Comparison of ENCODE assay signal across 24 cellular contexts in the genomic region with DNA sequence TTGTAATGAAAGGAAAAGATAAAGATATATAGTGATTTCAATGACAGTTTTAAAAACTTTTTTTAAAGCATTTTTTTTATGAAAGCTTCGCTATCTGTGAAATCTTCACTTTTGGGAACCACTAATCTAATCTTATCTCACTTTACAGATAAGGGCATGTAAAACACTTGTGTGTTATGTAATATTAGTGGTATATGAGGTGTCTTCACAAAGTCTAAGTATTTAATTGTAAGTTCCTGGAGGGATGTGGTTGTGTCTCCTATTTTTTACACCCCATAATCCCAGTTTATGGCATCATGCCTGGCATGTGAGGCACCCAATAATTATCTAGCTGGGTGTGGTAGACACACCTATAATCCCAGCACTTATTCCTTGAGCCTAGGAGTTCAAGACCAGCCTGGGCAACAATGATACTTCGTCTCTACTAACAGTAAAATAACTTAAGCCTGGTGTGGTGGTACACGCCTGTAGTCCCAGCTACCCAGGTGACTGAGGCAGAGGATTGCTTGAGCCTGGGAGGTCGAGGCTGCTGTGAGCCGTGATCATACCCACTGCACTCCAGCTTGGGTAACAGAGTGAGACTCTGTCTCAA. TPM values are rescaled to one million over a fixed set of nuclear protein-coding genes. Genes with fewer than 3 reads are reported as not detected.
"Had no signal": no experiment of that assay in that cellular context is flagged by ENCODE, and none has a peak within 500 bp of the region (broad histone marks: within the 10 kb centered on the region; RNA-seq: fewer than 3 reads in every experiment).

No MANE protein-coding gene starts in this region.

- H3K27me3 Mint-ChIP-seq: activated CD4-positive, alpha-beta memory T cell treated with anti-CD3 and anti-CD28 coated beads, Interleukin-2, amount 10 ng/mL, durations not matched to agents 7 days and 5 days; activated CD4-positive, alpha-beta T cell treated with anti-CD3 and anti-CD28 coated beads, Interleukin-2, amount 10 ng/mL, durations not matched to agents 24 days and 14 days; activated naive CD8-positive, alpha-beta T cell treated with anti-CD3 and anti-CD28 coated beads, Interleukin-2, amount 10 ng/mL, durations not matched to agents 7 days and 5 days; stimulated activated naive CD8-positive, alpha-beta T cell treated with anti-CD3 and anti-CD28 coated beads, Interleukin-15, amount 100 ng/mL, for 72 hours had no signal

- H3K27ac Mint-ChIP-seq: activated CD4-positive, alpha-beta memory T cell treated with anti-CD3 and anti-CD28 coated beads, Interleukin-2, amount 10 ng/mL, durations not matched to agents 7 days and 5 days; activated CD4-positive, alpha-beta T cell treated with anti-CD3 and anti-CD28 coated beads, Interleukin-2, amount 10 ng/mL, durations not matched to agents 24 days and 14 days; activated naive CD4-positive, alpha-beta T cell treated with anti-CD3 and anti-CD28 coated beads for 36 hours; activated naive CD8-positive, alpha-beta T cell treated with anti-CD3 and anti-CD28 coated beads, Interleukin-2, amount 10 ng/mL, durations not matched to agents 7 days and 5 days; activated T-cell treated with anti-CD3 and anti-CD28 coated beads, Interleukin-2, amount 50 U/mL, for 72 hours; brain; nephron; stimulated activated naive CD8-positive, alpha-beta T cell treated with anti-CD3 and anti-CD28 coated beads, Interleukin-15, amount 100 ng/mL, for 72 hours had no signal

- H3K9me3 Mint-ChIP-seq: activated CD4-positive, alpha-beta memory T cell treated with anti-CD3 and anti-CD28 coated beads, Interleukin-2, amount 10 ng/mL, durations not matched to agents 7 days and 5 days; activated CD4-positive, alpha-beta T cell treated with anti-CD3 and anti-CD28 coated beads, Interleukin-2, amount 10 ng/mL, durations not matched to agents 24 days and 14 days; activated naive CD4-positive, alpha-beta T cell treated with anti-CD3 and anti-CD28 coated beads for 36 hours; activated naive CD8-positive, alpha-beta T cell treated with anti-CD3 and anti-CD28 coated beads, Interleukin-2, amount 10 ng/mL, durations not matched to agents 7 days and 5 days; activated T-cell treated with anti-CD3 and anti-CD28 coated beads, Interleukin-2, amount 50 U/mL, for 72 hours; brain; nephron; stimulated activated naive CD8-positive, alpha-beta T cell treated with anti-CD3 and anti-CD28 coated beads, Interleukin-15, amount 100 ng/mL, for 72 hours had no signal

- ATAC-seq: activated CD4-positive, CD25-positive, alpha-beta regulatory T cell treated with anti-CD3 and anti-CD28 coated beads, Interleukin-2, amount 50 U/mL, for 24 hours; activated T-cell treated with anti-CD3 and anti-CD28 coated beads, Interleukin-2, amount 50 U/mL, for 72 hours; foreskin keratinocyte; pancreas; right cardiac atrium; stimulated activated naive CD8-positive, alpha-beta T cell treated with anti-CD3 and anti-CD28 coated beads, Interleukin-15, amount 100 ng/mL, for 72 hours had no signal

- H3K4me3 ChIP-seq: pancreas, uterus had no signal

- H3K27me3 ChIP-seq: foreskin keratinocyte, neutrophil, pancreas, uterus had no signal

- H3K4me3 Mint-ChIP-seq: activated CD4-positive, alpha-beta memory T cell treated with anti-CD3 and anti-CD28 coated beads, Interleukin-2, amount 10 ng/mL, durations not matched to agents 7 days and 5 days; activated CD4-positive, alpha-beta T cell treated with anti-CD3 and anti-CD28 coated beads, Interleukin-2, amount 10 ng/mL, durations not matched to agents 24 days and 14 days; activated naive CD4-positive, alpha-beta T cell treated with anti-CD3 and anti-CD28 coated beads for 36 hours; activated naive CD8-positive, alpha-beta T cell treated with anti-CD3 and anti-CD28 coated beads, Interleukin-2, amount 10 ng/mL, durations not matched to agents 7 days and 5 days; activated T-cell treated with anti-CD3 and anti-CD28 coated beads, Interleukin-2, amount 50 U/mL, for 72 hours; brain; nephron; stimulated activated naive CD8-positive, alpha-beta T cell treated with anti-CD3 and anti-CD28 coated beads, Interleukin-15, amount 100 ng/mL, for 72 hours had no signal

- H3K4me1 ChIP-seq: pancreas, uterus had no signal

- H3K36me3 ChIP-seq: pancreas, uterus had no signal

- H3K9me3 ChIP-seq: neutrophil, pancreas, uterus had no signal

- H3K27ac ChIP-seq: foreskin keratinocyte, neutrophil, pancreas, uterus, VCaP had no signal

- DNase-seq: activated CD4-positive, alpha-beta memory T cell treated with anti-CD3 and anti-CD28 coated beads, Interleukin-2, amount 10 ng/mL, durations not matched to agents 7 days and 5 days; activated CD4-positive, alpha-beta T cell treated with anti-CD3 and anti-CD28 coated beads, Interleukin-2, amount 10 ng/mL, durations not matched to agents 24 days and 14 days; activated effector memory CD4-positive, alpha-beta T cell treated with Interleukin-2 at 50 U/mL for 16 hours; activated naive CD4-positive, alpha-beta T cell treated with anti-CD3 and anti-CD28 coated beads for 36 hours; activated naive CD8-positive, alpha-beta T cell treated with anti-CD3 and anti-CD28 coated beads, Interleukin-2, amount 10 ng/mL, durations not matched to agents 7 days and 5 days; activated T-cell treated with anti-CD3 and anti-CD28 coated beads, Interleukin-2, amount 50 U/mL, for 72 hours; anterior cingulate cortex; caudate nucleus; dermis blood vessel endothelial cell; effector CD8-positive, alpha-beta T cell; erythroblast; foreskin keratinocyte; midbrain; pancreas; right cardiac atrium; stimulated activated CD4-positive, alpha-beta T cell treated with anti-CD3 and anti-CD28 coated beads, Interleukin-1b, Interleukin-23, amount 100 ng/mL, for 48 hours; stimulated activated naive CD8-positive, alpha-beta T cell treated with anti-CD3 and anti-CD28 coated beads, Interleukin-15, amount 100 ng/mL, for 72 hours; T-helper 2 cell; uterus had no signal

RNA-seq across cellular contexts. Expression of a gene that starts 40.0 kb away (rescaled TPM):
- total RNA-seq: activated CD4-positive, alpha-beta memory T cell treated with anti-CD3 and anti-CD28 coated beads, Interleukin-2, amount 10 ng/mL, durations not matched to agents 7 days and 5 days; activated CD4-positive, alpha-beta T cell treated with anti-CD3 and anti-CD28 coated beads, Interleukin-2, amount 10 ng/mL, durations not matched to agents 24 days and 14 days; activated naive CD4-positive, alpha-beta T cell treated with anti-CD3 and anti-CD28 coated beads for 36 hours; foreskin keratinocyte had no signal
